Comparison of ENCODE assay signal across 20 cellular contexts in genomic region chr16:70608516-70608915, GRCh38. TPM values are rescaled to one million over a fixed set of nuclear protein-coding genes. Genes with fewer than 3 reads are reported as not detected.
A peak's percentile ranks its signal among the peaks of the same experiment; 100 is the strongest.
DNase-seq lines count a peak whose midpoint lies in the region; ATAC-seq, FAIRE-seq and TF ChIP-seq lines count a peak whose summit lies in the region.
"Had no signal": no experiment of that assay in that cellular context is flagged by ENCODE, and none has a peak within 500 bp of the region (broad histone marks: within the 10 kb centered on the region; RNA-seq: fewer than 3 reads in every experiment).

No MANE protein-coding gene starts in this region.

- no peak overlapping the region for H2AFZ ChIP-seq in H1 (ENCODE audit: low read length)

- TF ChIP-seq POLR2A in Peyer's patch (IDR thresholded peaks at IDR 0.05) (no peak), H1 (IDR thresholded peaks at IDR 0.05; ENCODE audit: control extremely low read depth in 1 of 2, low read depth in 2 of 2, low read length in 2 of 2) (no peak)

- H3K9ac ChIP-seq in H1 (replicated peaks in 1 of 4; ENCODE audit: extremely low read depth in 1 of 4, low read depth in 3 of 4, low read length in 3 of 4), result no peak overlapping the region
- H3K9ac ChIP-seq: KMS-11 had no signal

- TF ChIP-seq CTCF in Calu3 (IDR thresholded peaks at IDR 0.05; ENCODE audit: unreplicated experiment), result no peak
- no peak for TF ChIP-seq CTCF in Peyer's patch (IDR thresholded peaks at IDR 0.05)
- no peak for TF ChIP-seq CTCF in H1 (IDR thresholded peaks at IDR 0.05; ENCODE audit: control extremely low read depth in 1 of 3, insufficient read depth in 1 of 3, low read depth in 1 of 3, low read length in 3 of 3)

- H2BK120ac ChIP-seq in H1 (replicated peaks; ENCODE audit: low read depth, low read length), result no peak overlapping the region

- H2BK15ac ChIP-seq in H1 (ENCODE audit: low read length), result no peak overlapping the region

- CTCF ChIA-PET in Calu3 (lab: Charles Lee), result no interaction called here
- CTCF ChIA-PET in H1 (lab: Charles Lee; ENCODE audit: partially characterized antibody), result interaction anchor here (0.6 to 1.8 kb wide), 2 partner anchors 46 to 1522 kb away, joined by 3 read pairs; no protein-coding TSS in a partner anchor

- intact Hi-C loops in Calu3 (cut with micrococcal nuclease; ENCODE audit: unreplicated experiment), result loop anchor here (10.0 kb wide), 1 partner anchor 46 kb away; no protein-coding TSS in a partner anchor

- H3K4me2 ChIP-seq in H1 (ENCODE audit: insufficient read depth in 1 of 2, low read depth in 2 of 2, low read length in 2 of 2), result no peak overlapping the region
- H3K4me2 ChIP-seq: KMS-11 had no signal

- H3K79me2 ChIP-seq in H1 (ENCODE audit: control insufficient read depth in 1 of 2, insufficient read depth in 2 of 2, low read length in 2 of 2), result no peaks in the 10 kb centered on the region

- H3K18ac ChIP-seq in H1 (ENCODE audit: extremely low read depth, low read length), result no peak overlapping the region; the same call in none of the 2 replicates

- H3K23me2 ChIP-seq in H1 (ENCODE audit: low read depth, low read length), result no peaks in the 10 kb centered on the region

- no peak overlapping the region for H4K91ac ChIP-seq in H1 (replicated peaks; ENCODE audit: insufficient read length, low read length)

- peak overlapping the region; percentile 34; the same call in 1 of the 2 replicates for H2BK20ac ChIP-seq in H1 (ENCODE audit: low read length)

- H3K36me3 ChIP-seq in Peyer's patch (no peaks in the 10 kb centered on the region), H1 (ENCODE audit: control insufficient read depth in 2 of 4, insufficient read depth in 4 of 4, low read length in 3 of 4) (no peaks in the 10 kb centered on the region; a peak in 1 of 8 replicates)
- H3K36me3 ChIP-seq: BE2C had no signal

- no peaks in the 10 kb centered on the region for H3K9me3 ChIP-seq in Peyer's patch
- no peaks in the 10 kb centered on the region for H3K9me3 ChIP-seq in H1 (ENCODE audit: insufficient read depth in 2 of 2, low read depth in 1 of 2, low read length in 1 of 2)
- H3K9me3 ChIP-seq: BE2C had no signal

- FAIRE-seq in H1 (lab: Jason Lieb, UNC), result no peak
- FAIRE-seq: RCC 7860 had no signal

- H4K20me1 ChIP-seq in H1 (replicated peaks in 1 of 2; ENCODE audit: control insufficient read depth in 1 of 2, insufficient read depth in 2 of 2, low read length in 2 of 2), result no peaks in the 10 kb centered on the region

- H2AK5ac ChIP-seq in H1 (ENCODE audit: low read depth, low read length), result no peak overlapping the region

- no peaks in the 10 kb centered on the region; the same call in 1 of the 2 replicates for H3K79me1 ChIP-seq in H1 (ENCODE audit: low read depth, low read length)

- no peak overlapping the region for H3K14ac ChIP-seq in H1 (ENCODE audit: insufficient read length)

- 80% methylated on average over 7 of the region's 7 CpGs; no CpG with 5 or more reads in 1 of the 2 experiments for WGBS in H1 (ENCODE audit: extremely low coverage in 1 of 2, insufficient coverage in 1 of 2, insufficient read length in 1 of 2, insufficient replicate concordance in 2 of 2, low coverage in 1 of 2, low lambda C conversion rate in 2 of 2, missing lambda C conversion rate in 1 of 2), 2 experiments

- no peaks in the 10 kb centered on the region for H3K4me1 Mint-ChIP-seq in Calu3 (ENCODE audit: low read depth, unreplicated experiment)

- no peak overlapping the region for H3K56ac ChIP-seq in H1 (replicated peaks; ENCODE audit: insufficient read length, low read depth, low read length)

- H2BK12ac ChIP-seq in H1 (ENCODE audit: low read depth, low read length), result no peak overlapping the region; the same call in 1 of the 2 replicates

- H3K23ac ChIP-seq in H1 (ENCODE audit: insufficient read length), result no peak overlapping the region

- H2BK5ac ChIP-seq in H1 (ENCODE audit: low read depth, low read length), result no peak overlapping the region

- no peak overlapping the region for H3K4me3 ChIP-seq in Peyer's patch
- H3K4me3 ChIP-seq in H1 (ENCODE audit: extremely low read depth in 1 of 4, insufficient read depth in 2 of 4, low read depth in 3 of 4, low read length in 4 of 4), result no peak overlapping the region

- no peak for ATAC-seq in GM19395 (IDR thresholded peaks at IDR 0.05; ENCODE audit: unreplicated experiment)

- POLR2A ChIA-PET in H1 (lab: Charles Lee; ENCODE audit: partially characterized antibody), result interaction anchor here (0.8 to 8.7 kb wide), 6 partner anchors 10 to 44 kb away, joined by 3 to 75 read pairs (median 20); no protein-coding TSS in a partner anchor

- H3K4me3 Mint-ChIP-seq in Calu3 (ENCODE audit: low read depth, unreplicated experiment), result no peak overlapping the region
- H3K4me3 Mint-ChIP-seq: CD4-positive, alpha-beta T cell had no signal

- TF ChIP-seq EP300 in H1 (IDR thresholded peaks at IDR 0.05; ENCODE audit: borderline replicate concordance in 1 of 2, low read depth in 2 of 2, low read length in 2 of 2), result no peak

- no peaks in the 10 kb centered on the region for H3K27me3 Mint-ChIP-seq in Calu3 (ENCODE audit: unreplicated experiment)
- H3K27me3 Mint-ChIP-seq: CD4-positive, alpha-beta T cell had no signal

- no peaks in the 10 kb centered on the region for H3K36me3 Mint-ChIP-seq in Calu3 (ENCODE audit: insufficient read depth, unreplicated experiment)

- no peak overlapping the region for H3K4ac ChIP-seq in H1 (replicated peaks; ENCODE audit: insufficient read length, low read depth, low read length)

- no peak for TF ChIP-seq RAD21 in H1 (IDR thresholded peaks at IDR 0.05 in 1 of 2, conservative IDR thresholded peaks at IDR 0.05 in 1 of 2; ENCODE audit: low read depth in 2 of 2, low read length in 2 of 2)

- no peak overlapping the region for H3K27ac Mint-ChIP-seq in Calu3 (ENCODE audit: unreplicated experiment)
- H3K27ac Mint-ChIP-seq: CD4-positive, alpha-beta T cell had no signal

- H4K5ac ChIP-seq in H1 (ENCODE audit: insufficient read length, low read depth, low read length), result no peak overlapping the region

- DNase-seq in Calu3 (peak; percentile 40), Peyer's patch (peak in 2 of 3 donors; percentile 67 to 70), H1 (ENCODE audit: low read depth in 1 of 2, low spot score in 2 of 2) (no peak), islet precursor cell (peak; percentile 76), NCI-H2081 (lab: John Stamatoyannopoulos, UW) (no peak), NCI-H774 (lab: John Stamatoyannopoulos, UW) (no peak), RPMI8226 (no peak)
- DNase-seq: BE2C; CD4-positive, alpha-beta T cell; DMS79; NCI-H1048; NCI-H146; NCI-H2107; NCI-H2227 treated with DMSO at 0.1 percent for 48 hours; NCI-H524; SIG-M5 had no signal

- BruUV-seq in Calu3 (replicated peaks; lab: Mats Ljungman, UMichigan), result no TSS peak

- peaks cover 0 to 17% (median 2%) of the 10 kb centered on the region in 4 donors for H3K4me1 ChIP-seq in Peyer's patch
- peaks cover 0 to 3% (median 0%) of the 10 kb centered on the region in 4 experiments; a peak in 1 of 7 replicates for H3K4me1 ChIP-seq in H1 (replicated peaks in 1 of 4; ENCODE audit: control insufficient read depth in 3 of 4, insufficient read depth in 4 of 4, low read length in 3 of 4)
- H3K4me1 ChIP-seq: BE2C had no signal

- H3K27me3 ChIP-seq in Peyer's patch (no peaks in the 10 kb centered on the region), H1 (replicated peaks in 1 of 4; ENCODE audit: control insufficient read depth in 3 of 4, extremely low read depth in 1 of 4, insufficient read depth in 3 of 4, low read length in 3 of 4) (0 out of 7 replicates have a peak, but pooled peaks cover 0 to 2% (median 0%) of the 10 kb centered on the region in 4 experiments)
- H3K27me3 ChIP-seq: BE2C had no signal

- peak overlapping the region in 1 of 4 donors; percentile 18 for H3K27ac ChIP-seq in Peyer's patch
- no peak overlapping the region for H3K27ac ChIP-seq in H1 (ENCODE audit: low read depth, low read length)
- H3K27ac ChIP-seq: 22Rv1, KMS-11 had no signal

- no peak overlapping the region for H4K8ac ChIP-seq in H1 (ENCODE audit: extremely low read depth, insufficient read depth, low read length)

- H3K9me3 Mint-ChIP-seq in Calu3 (ENCODE audit: low read depth, unreplicated experiment), result no peaks in the 10 kb centered on the region
- H3K9me3 Mint-ChIP-seq: CD4-positive, alpha-beta T cell had no signal

TF ChIP-seq in H1, 55 proteins besides CTCF, POLR2A, EP300 and RAD21:
- TF ChIP-seq USF2 (IDR thresholded peaks at IDR 0.05; ENCODE audit: low read length), result no peak
- no peak for TF ChIP-seq SIRT6 (IDR thresholded peaks at IDR 0.05; ENCODE audit: low read length)
- TF ChIP-seq HDAC6 (IDR thresholded peaks at IDR 0.05; ENCODE audit: low read depth, low read length), result no peak
- TF ChIP-seq PHF8 (conservative IDR thresholded peaks at IDR 0.05; ENCODE audit: low read depth, low read length), result no peak
- no peak for TF ChIP-seq SAP30 (IDR thresholded peaks at IDR 0.05; ENCODE audit: insufficient read depth, insufficient replicate concordance, low read length)
- TF ChIP-seq SP2 (IDR thresholded peaks at IDR 0.05; ENCODE audit: low read length), result no peak
- TF ChIP-seq SIN3A (conservative IDR thresholded peaks at IDR 0.05 in 1 of 2, IDR thresholded peaks at IDR 0.05 in 1 of 2; ENCODE audit: low read depth in 1 of 2, low read length in 2 of 2), result no peak

RNA-seq across cellular contexts. Expression of gene IL34, which starts 37.8 kb away (rescaled TPM):
- total RNA-seq in Calu3 (2022) (0.35 and 0.39 TPM in 2 replicates), Peyer's patch (10 to 100 TPM in 1 of 4 donors, 1 to 10 TPM in 3; 1.6 to 23.1 (median 2.6) TPM)
- total RNA-seq in H1 (2021; fragmentation: NEBNext Ultra II Directional; extraction: Animal tissue kit (Norgen Biotek cat#: 25700)), result 4.0 and 4.6 TPM in 2 replicates
- polyA plus RNA-seq in H1 (2011; rRNA removed), result 5.6 and 8.0 TPM in 2 replicates
- polyA plus RNA-seq in H1 (2011; cell fraction: cytosol; rRNA removed), result 6.7 TPM
- polyA plus RNA-seq in H1 (2011; cell fraction: nucleus; rRNA removed), result 9.0 TPM
- 4.6 to 6.5 TPM (median 5.2 TPM) in 4 replicates for polyA plus RNA-seq in H1 (2012, experiment 1 of 2)
- 3.3 TPM for polyA plus RNA-seq in H1 (2012, experiment 2 of 2)
- 2.7 TPM for polyA plus RNA-seq in H1 (2013, experiment 1 of 2)
- 3.3 TPM for polyA plus RNA-seq in H1 (2013, experiment 2 of 2)
- polyA minus RNA-seq in H1 (2011; rRNA and poly(A)+ RNA removed), result 1.7 and 2.2 TPM in 2 replicates
- 4.3 TPM for polyA minus RNA-seq in H1 (2011; cell fraction: cytosol; rRNA and poly(A)+ RNA removed)
- 1.5 TPM for polyA minus RNA-seq in H1 (2011; cell fraction: nucleus; rRNA and poly(A)+ RNA removed)

Comparison
In these comparisons a context has a peak if more than half of its experiments do, and no peak if none do; other contexts are left out.
1. DNase-seq: peak in Calu3 (single experiment), Peyer's patch (2 of 3) and islet precursor cell (single experiment); none in H1 (0 of 2), NCI-H2081 (0 of 2), NCI-H774 (single experiment) and RPMI8226 (single experiment).